In genomic region chr7:80249619-80250305, GRCh38 we compare ENCODE assay signal across 14 cellular contexts.
DNase-seq lines count a peak whose midpoint lies in the region; ATAC-seq and FAIRE-seq lines count a peak whose summit lies in the region.
"Had no signal": no experiment of that assay in that cellular context is flagged by ENCODE, and none has a peak within 500 bp of the region (broad histone marks: within the 10 kb centered on the region; RNA-seq: fewer than 3 reads in every experiment).

No MANE protein-coding gene starts in this region.

- FAIRE-seq in frontal cortex (lab: Jason Lieb, UNC): no peak

- no peaks in the 10 kb centered on the region for H3K36me3 Mint-ChIP-seq in activated T-cell treated with anti-CD3 and anti-CD28 coated beads, Interleukin-2, amount 50 U/mL, for 72 hours (ENCODE audit: insufficient read depth in 2 of 2)
- H3K36me3 Mint-ChIP-seq in activated T-cell treated with anti-CD3 and anti-CD28 coated beads, Interleukin-2, amount 50 U/mL, for 24 hours (ENCODE audit: low read depth): no peaks in the 10 kb centered on the region

- H3K4me3 ChIP-seq in adipocyte (ENCODE audit: low read length): no peak overlapping the region

- no peak for DNase-seq in activated T-cell treated with anti-CD3 and anti-CD28 coated beads, Interleukin-2, amount 50 U/mL, for 72 hours
- no peak for DNase-seq in activated T-cell treated with anti-CD3 and anti-CD28 coated beads, Interleukin-2, amount 50 U/mL, for 24 hours
- DNase-seq in adipocyte (ENCODE audit: low read depth): peak; percentile 71
- peak; percentile 54 for DNase-seq in globus pallidus (ENCODE audit: low spot score)
- no peak for DNase-seq in frontal cortex (ENCODE audit: low spot score in 2 of 2)
- no peak for DNase-seq in DMS 273 (lab: John Stamatoyannopoulos, UW; ENCODE audit: unreplicated experiment)
- DNase-seq in MV-4-11 (lab: John Stamatoyannopoulos, UW): no peak
- DNase-seq: H9, Kasumi-1, NCI-H1436, NCI-H2081, NCI-H524, RPMI8226 had no signal

- H3K27ac Mint-ChIP-seq in activated T-cell treated with anti-CD3 and anti-CD28 coated beads, Interleukin-2, amount 50 U/mL, for 72 hours: no peak overlapping the region
- H3K27ac Mint-ChIP-seq in activated T-cell treated with anti-CD3 and anti-CD28 coated beads, Interleukin-2, amount 50 U/mL, for 24 hours: no peak overlapping the region
- H3K27ac Mint-ChIP-seq: H9 had no signal

- H3K9me3 ChIP-seq in adipocyte (ENCODE audit: control insufficient read depth, low read length): no peaks in the 10 kb centered on the region

- H3K4me1 ChIP-seq in adipocyte (ENCODE audit: control insufficient read depth, insufficient read depth, low read length): peaks cover 7% of the 10 kb centered on the region

- peaks cover 11% of the 10 kb centered on the region for H3K4me1 Mint-ChIP-seq in activated T-cell treated with anti-CD3 and anti-CD28 coated beads, Interleukin-2, amount 50 U/mL, for 72 hours (ENCODE audit: low read depth)
- H3K4me1 Mint-ChIP-seq in activated T-cell treated with anti-CD3 and anti-CD28 coated beads, Interleukin-2, amount 50 U/mL, for 24 hours (ENCODE audit: low read depth): peaks cover 5% of the 10 kb centered on the region
- H3K4me1 Mint-ChIP-seq: H9 had no signal

- H3K4me3 Mint-ChIP-seq in activated T-cell treated with anti-CD3 and anti-CD28 coated beads, Interleukin-2, amount 50 U/mL, for 72 hours: no peak overlapping the region
- H3K4me3 Mint-ChIP-seq in activated T-cell treated with anti-CD3 and anti-CD28 coated beads, Interleukin-2, amount 50 U/mL, for 24 hours: no peak overlapping the region
- H3K4me3 Mint-ChIP-seq: H9 had no signal

- ATAC-seq in activated T-cell treated with anti-CD3 and anti-CD28 coated beads, Interleukin-2, amount 50 U/mL, for 72 hours (replicated peaks in 1 of 2): peak; percentile 25 to 55
- no peak for ATAC-seq in HG03342 (IDR thresholded peaks at IDR 0.05; ENCODE audit: unreplicated experiment)

- H3K36me3 ChIP-seq in adipocyte (ENCODE audit: control insufficient read depth, insufficient read depth, low read length, severe bottlenecking): no peaks in the 10 kb centered on the region

- H3K27me3 ChIP-seq in adipocyte (replicated peaks; ENCODE audit: control insufficient read depth, insufficient read depth, low read length): no peaks in the 10 kb centered on the region

- no peak overlapping the region for H3K9ac ChIP-seq in adipocyte (ENCODE audit: low read length)

- H3K27me3 Mint-ChIP-seq in activated T-cell treated with anti-CD3 and anti-CD28 coated beads, Interleukin-2, amount 50 U/mL, for 72 hours (ENCODE audit: low read depth): peaks cover under 1% of the 10 kb centered on the region
- no peaks in the 10 kb centered on the region for H3K27me3 Mint-ChIP-seq in activated T-cell treated with anti-CD3 and anti-CD28 coated beads, Interleukin-2, amount 50 U/mL, for 24 hours

- H3K9me3 Mint-ChIP-seq in activated T-cell treated with anti-CD3 and anti-CD28 coated beads, Interleukin-2, amount 50 U/mL, for 72 hours: peaks cover 0 to 7% of the 10 kb centered on the region in 2 donors
- H3K9me3 Mint-ChIP-seq in activated T-cell treated with anti-CD3 and anti-CD28 coated beads, Interleukin-2, amount 50 U/mL, for 24 hours: no peaks in the 10 kb centered on the region
- H3K9me3 Mint-ChIP-seq: H9 had no signal

Comparison
In these comparisons a context has a peak if more than half of its experiments do, and no peak if none do; other contexts are left out.
1. DNase-seq: peak in adipocyte (single experiment) and globus pallidus (single experiment); none in activated T-cell treated with anti-CD3 and anti-CD28 coated beads, Interleukin-2, amount 50 U/mL, for 72 hours (0 of 2), activated T-cell treated with anti-CD3 and anti-CD28 coated beads, Interleukin-2, amount 50 U/mL, for 24 hours (single experiment), frontal cortex (0 of 2), DMS 273 (single experiment) and MV-4-11 (single experiment).